24 cellular contexts compared by ENCODE assay signal in the genomic region with DNA sequence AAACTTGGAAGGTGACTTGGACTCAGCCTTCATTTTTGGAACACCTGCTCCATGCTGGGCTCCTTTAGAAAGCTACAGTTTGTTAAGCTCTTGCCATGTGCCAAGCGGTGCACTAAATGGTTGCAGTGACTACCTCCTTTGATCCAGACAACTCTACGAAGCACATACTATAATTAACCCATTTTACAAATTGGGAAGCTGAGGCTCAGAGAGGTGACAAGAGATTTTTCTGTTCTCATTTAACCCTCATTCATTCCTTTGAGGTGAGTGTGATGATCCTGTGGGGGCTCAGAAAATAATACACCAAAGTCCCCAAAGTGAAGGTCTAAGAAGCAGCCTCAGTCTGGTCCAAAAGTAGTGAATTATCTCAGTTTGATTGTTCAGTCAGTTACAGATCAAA. TPM values are rescaled to one million over a fixed set of nuclear protein-coding genes. Genes with fewer than 3 reads are reported as not detected.
DNase-seq lines count a peak whose midpoint lies in the region; ATAC-seq, FAIRE-seq and TF ChIP-seq lines count a peak whose summit lies in the region.
"Had no signal": no experiment of that assay in that cellular context is flagged by ENCODE, and none has a peak within 500 bp of the region (broad histone marks: within the 10 kb centered on the region; RNA-seq: fewer than 3 reads in every experiment).

No MANE protein-coding gene starts in this region.

- H3K4me1 Mint-ChIP-seq in mesothelial cell of epicardium = peaks cover 49% of the 10 kb centered on the region

- TF ChIP-seq CTCF in Panc1 (IDR thresholded peaks at IDR 0.05) (no peak), H1 (IDR thresholded peaks at IDR 0.05; ENCODE audit: control extremely low read depth in 1 of 3, insufficient read depth in 1 of 3, low read depth in 1 of 3, low read length in 3 of 3) (no peak), mesothelial cell of epicardium (IDR thresholded peaks at IDR 0.05; ENCODE audit: unreplicated experiment) (no peak)

- no peaks in the 10 kb centered on the region for H4K20me1 ChIP-seq in H1 (replicated peaks in 1 of 2; ENCODE audit: control insufficient read depth in 1 of 2, insufficient read depth in 2 of 2, low read length in 2 of 2)

- no peak overlapping the region for H3K56ac ChIP-seq in H1 (replicated peaks; ENCODE audit: insufficient read length, low read depth, low read length)

- no peak overlapping the region for H2BK12ac ChIP-seq in H1 (ENCODE audit: low read depth, low read length)

- no peak overlapping the region for H3K4me3 ChIP-seq in Panc1 (ENCODE audit: low read depth in 2 of 2, low read length in 2 of 2)
- H3K4me3 ChIP-seq in H1 (ENCODE audit: extremely low read depth in 1 of 4, insufficient read depth in 2 of 4, low read depth in 3 of 4, low read length in 4 of 4) = no peak overlapping the region
- H3K4me3 ChIP-seq: A549; BLaER1 treated with 17β-estradiol and CSF1 and Interleukin-3, amounts not matched to agents 10 nM and 100 nM; GM12878; GM23248 had no signal

- DNase-seq in Panc1 (ENCODE audit: low read depth, low spot score) (no peak), H1 (ENCODE audit: low read depth in 1 of 2, low spot score in 2 of 2) (no peak), mesothelial cell of epicardium (ENCODE audit: low spot score in 2 of 2, unreplicated experiment in 2 of 2) (no peak), SKM-1 treated with dmso at 0.1 percent for 144 hours (lab: John Stamatoyannopoulos, UW; ENCODE audit: unreplicated experiment) (no peak)
- DNase-seq: 8988T; ACHN; AML-193; BE2C; CD4-positive, alpha-beta T cell; CD8-positive, alpha-beta memory T cell; DMS 273 treated with DMSO at 0.1 percent for 48 hours; DMS79; EL; GDM1; GM23248; H9 had no signal

- in situ Hi-C loops in Panc1 (cut with HindIII; ENCODE audit: low pct_unique_long_range_greater_than_20kb, low sequenced_read_pairs) = no loop called here

- H2BK20ac ChIP-seq in H1 (ENCODE audit: low read length) = 0 out of 2 replicates have a peak overlapping the region, but pooled peaks have one; percentile 61

- ATAC-seq in Panc1 (no peak), HG03378 (IDR thresholded peaks at IDR 0.05; ENCODE audit: unreplicated experiment) (no peak)
- ATAC-seq: A549, GM12878, HCT116 had no signal

- H3K23me2 ChIP-seq in H1 (ENCODE audit: low read depth, low read length) = peaks cover 8% of the 10 kb centered on the region

- H3K79me2 ChIP-seq in H1 (ENCODE audit: control insufficient read depth in 1 of 2, insufficient read depth in 2 of 2, low read length in 2 of 2) = no peaks in the 10 kb centered on the region

- no peak for FAIRE-seq in H1 (lab: Jason Lieb, UNC)
- FAIRE-seq: A549, D721Med, GM12878, GM19239 had no signal

- no peaks in the 10 kb centered on the region for H3K36me3 Mint-ChIP-seq in mesothelial cell of epicardium
- H3K36me3 Mint-ChIP-seq: CD14-positive monocyte; CD8-positive, alpha-beta memory T cell had no signal

- H3K14ac ChIP-seq in H1 (ENCODE audit: insufficient read length) = no peak overlapping the region

- no peak for TF ChIP-seq EP300 in H1 (IDR thresholded peaks at IDR 0.05; ENCODE audit: borderline replicate concordance in 1 of 2, low read depth in 2 of 2, low read length in 2 of 2)

- H3K27me3 ChIP-seq in Panc1 (ENCODE audit: control insufficient read depth, insufficient read depth, low read length) (no peaks in the 10 kb centered on the region), H1 (replicated peaks in 1 of 4; ENCODE audit: control insufficient read depth in 3 of 4, extremely low read depth in 1 of 4, insufficient read depth in 3 of 4, low read length in 3 of 4) (peaks cover 0 to 3% (median 1%) of the 10 kb centered on the region in 4 experiments; a peak in 4 of 7 replicates)
- H3K27me3 ChIP-seq: BE2C had no signal

- 89% methylated on average over 2 of the region's 2 CpGs; no CpG with 5 or more reads in 1 of the 2 experiments for WGBS in H1 (ENCODE audit: extremely low coverage in 1 of 2, insufficient coverage in 1 of 2, insufficient read length in 1 of 2, insufficient replicate concordance in 2 of 2, low coverage in 1 of 2, low lambda C conversion rate in 2 of 2, missing lambda C conversion rate in 1 of 2), 2 experiments

- H4K8ac ChIP-seq in H1 (ENCODE audit: extremely low read depth, insufficient read depth, low read length) = no peak overlapping the region

- H4K5ac ChIP-seq in H1 (ENCODE audit: insufficient read length, low read depth, low read length) = no peak overlapping the region

- no peaks in the 10 kb centered on the region; the same call in 1 of the 2 replicates for H3K36me3 ChIP-seq in Panc1 (ENCODE audit: control insufficient read depth, insufficient read depth, low read length)
- no peaks in the 10 kb centered on the region for H3K36me3 ChIP-seq in H1 (ENCODE audit: control insufficient read depth in 2 of 4, insufficient read depth in 4 of 4, low read length in 3 of 4)
- H3K36me3 ChIP-seq: BE2C; BLaER1 treated with 17β-estradiol and CSF1 and Interleukin-3, amounts not matched to agents 10 nM and 100 nM had no signal

- BruUV-seq in Panc1 (replicated peaks; lab: Mats Ljungman, UMichigan) = no TSS peak

- no peak overlapping the region for H2BK15ac ChIP-seq in H1 (ENCODE audit: low read length)

- H3K4me2 ChIP-seq in H1 (ENCODE audit: insufficient read depth in 1 of 2, low read depth in 2 of 2, low read length in 2 of 2) = no peak overlapping the region; a peak in 1 of 4 replicates
- H3K4me2 ChIP-seq: A549 had no signal

- no peak for TF ChIP-seq POLR2A in H1 (IDR thresholded peaks at IDR 0.05; ENCODE audit: control extremely low read depth in 1 of 2, low read depth in 2 of 2, low read length in 2 of 2)

- TF ChIP-seq RAD21 in H1 (IDR thresholded peaks at IDR 0.05 in 1 of 2, conservative IDR thresholded peaks at IDR 0.05 in 1 of 2; ENCODE audit: low read depth in 2 of 2, low read length in 2 of 2) = no peak

- H3K4ac ChIP-seq in H1 (replicated peaks; ENCODE audit: insufficient read length, low read depth, low read length) = no peak overlapping the region

- H3K27ac Mint-ChIP-seq in mesothelial cell of epicardium = peak overlapping the region; percentile 76
- H3K27ac Mint-ChIP-seq: CD14-positive monocyte, H9 had no signal

- POLR2A ChIA-PET in Panc1 (lab: Charles Lee) (no interaction called here), H1 (lab: Charles Lee; ENCODE audit: partially characterized antibody) (interaction anchor here (0.6 to 4.1 kb wide), 5 partner anchors 10 to 446 kb away, joined by 3 to 29 read pairs (median 21); no protein-coding TSS in a partner anchor)

- no peak overlapping the region for H3K18ac ChIP-seq in H1 (ENCODE audit: extremely low read depth, low read length)

- H3K9me3 Mint-ChIP-seq in mesothelial cell of epicardium = no peaks in the 10 kb centered on the region
- H3K9me3 Mint-ChIP-seq: CD4-positive, alpha-beta T cell; CD8-positive, alpha-beta memory T cell; H9 had no signal

- H2AK5ac ChIP-seq in H1 (ENCODE audit: low read depth, low read length) = no peak overlapping the region

- no peak overlapping the region for H3K9ac ChIP-seq in H1 (replicated peaks in 1 of 4; ENCODE audit: extremely low read depth in 1 of 4, low read depth in 3 of 4, low read length in 3 of 4)
- H3K9ac ChIP-seq: BLaER1 treated with 17β-estradiol and CSF1 and Interleukin-3, amounts not matched to agents 10 nM and 100 nM; GM23248 had no signal

- H3K27ac ChIP-seq in Panc1 (ENCODE audit: low read length) (0 out of 2 replicates have a peak overlapping the region, but pooled peaks have one; percentile 34), H1 (ENCODE audit: low read depth, low read length) (no peak overlapping the region)
- H3K27ac ChIP-seq: A549; BLaER1 treated with 17β-estradiol and CSF1 and Interleukin-3, amounts not matched to agents 10 nM and 100 nM; GM23248 had no signal

- no peak overlapping the region for H2AFZ ChIP-seq in H1 (ENCODE audit: low read length)
- H2AFZ ChIP-seq: GM23248 had no signal

- CTCF ChIA-PET in Panc1 (lab: Charles Lee) (no interaction called here), H1 (lab: Charles Lee; ENCODE audit: partially characterized antibody) (interaction anchor here (0.8 to 4.0 kb wide), 4 partner anchors 11 to 26 kb away, joined by 3 to 25 read pairs (median 8); no protein-coding TSS in a partner anchor)

- H3K23ac ChIP-seq in H1 (ENCODE audit: insufficient read length) = no peak overlapping the region

- H3K9me3 ChIP-seq in Panc1 (ENCODE audit: control insufficient read depth, insufficient read depth, low read depth, low read length) (no peaks in the 10 kb centered on the region), H1 (ENCODE audit: insufficient read depth in 2 of 2, low read depth in 1 of 2, low read length in 1 of 2) (no peaks in the 10 kb centered on the region)
- H3K9me3 ChIP-seq: A549; BE2C; BLaER1 treated with 17β-estradiol and CSF1 and Interleukin-3, amounts not matched to agents 10 nM and 100 nM had no signal

- H2BK5ac ChIP-seq in H1 (ENCODE audit: low read depth, low read length) = no peak overlapping the region

- no peaks in the 10 kb centered on the region for H3K27me3 Mint-ChIP-seq in mesothelial cell of epicardium (ENCODE audit: low read depth)
- H3K27me3 Mint-ChIP-seq: CD4-positive, alpha-beta T cell had no signal

- H2BK120ac ChIP-seq in H1 (replicated peaks; ENCODE audit: low read depth, low read length) = no peak overlapping the region

- intact Hi-C loops in Panc1 (cut with micrococcal nuclease; ENCODE audit: unreplicated experiment) = no loop called here

- H3K4me3 Mint-ChIP-seq in mesothelial cell of epicardium = no peak overlapping the region

- H3K4me1 ChIP-seq in Panc1 (ENCODE audit: control insufficient read depth, insufficient read depth, low read length) (peaks cover 36% of the 10 kb centered on the region), H1 (replicated peaks in 1 of 4; ENCODE audit: control insufficient read depth in 3 of 4, insufficient read depth in 4 of 4, low read length in 3 of 4) (peaks cover 0 to 10% (median 8%) of the 10 kb centered on the region in 4 experiments; a peak in 5 of 7 replicates)
- H3K4me1 ChIP-seq: BE2C had no signal

- H3K79me1 ChIP-seq in H1 (ENCODE audit: low read depth, low read length) = 0 out of 2 replicates have a peak, but pooled peaks cover 2% of the 10 kb centered on the region

- H4K91ac ChIP-seq in H1 (replicated peaks; ENCODE audit: insufficient read length, low read length) = no peak overlapping the region

RNA-seq across cellular contexts. Expression of a gene that starts 1.6 kb away (rescaled TPM):
- 30.9 TPM for total RNA-seq in Panc1 (2021; ENCODE audit: unreplicated experiment)
- polyA plus RNA-seq in Panc1 (2012; ENCODE audit: insufficient read length) = 28.7 TPM
- total RNA-seq in H1 (2021; fragmentation: NEBNext Ultra II Directional; extraction: Animal tissue kit (Norgen Biotek cat#: 25700)) = 7.3 and 7.7 TPM in 2 replicates
- polyA plus RNA-seq in H1 (2011; rRNA removed) = 7.4 and 9.0 TPM in 2 replicates
- polyA plus RNA-seq in H1 (2011; cell fraction: cytosol; rRNA removed) = 6.5 TPM
- 6.1 TPM for polyA plus RNA-seq in H1 (2011; cell fraction: nucleus; rRNA removed)
- polyA plus RNA-seq in H1 (2012, experiment 1 of 2) = 6.2 to 8.2 TPM (median 7.5 TPM) in 4 replicates
- 6.0 TPM for polyA plus RNA-seq in H1 (2012, experiment 2 of 2)
- 7.1 TPM for polyA plus RNA-seq in H1 (2013, experiment 1 of 2)
- polyA plus RNA-seq in H1 (2013, experiment 2 of 2) = 8.3 TPM
- polyA minus RNA-seq in H1 (2011; rRNA and poly(A)+ RNA removed) = 10.1 and 10.5 TPM in 2 replicates
- 7.6 TPM for polyA minus RNA-seq in H1 (2011; cell fraction: cytosol; rRNA and poly(A)+ RNA removed)
- 4.5 TPM for polyA minus RNA-seq in H1 (2011; cell fraction: nucleus; rRNA and poly(A)+ RNA removed)
- 24.0 to 26.8 TPM (median 24.0 TPM) in 3 replicates for total RNA-seq in mesothelial cell of epicardium

RNA-seq across cellular contexts. Expression of a gene that starts 17.9 kb away (rescaled TPM):
- 12.2 TPM for total RNA-seq in Panc1 (2021; ENCODE audit: unreplicated experiment)
- polyA plus RNA-seq in Panc1 (2012; ENCODE audit: insufficient read length) = 3.1 TPM
- total RNA-seq in H1 (2021; fragmentation: NEBNext Ultra II Directional; extraction: Animal tissue kit (Norgen Biotek cat#: 25700)) = 22.9 and 23.2 TPM in 2 replicates
- 15.4 and 18.6 TPM in 2 replicates for polyA plus RNA-seq in H1 (2011; rRNA removed)
- 16.5 TPM for polyA plus RNA-seq in H1 (2011; cell fraction: cytosol; rRNA removed)
- 13.9 TPM for polyA plus RNA-seq in H1 (2011; cell fraction: nucleus; rRNA removed)
- 14.8 to 20.4 TPM (median 15.7 TPM) in 4 replicates for polyA plus RNA-seq in H1 (2012, experiment 1 of 2)
- polyA plus RNA-seq in H1 (2012, experiment 2 of 2) = 12.1 TPM
- 14.6 TPM for polyA plus RNA-seq in H1 (2013, experiment 1 of 2)
- polyA plus RNA-seq in H1 (2013, experiment 2 of 2) = 15.5 TPM
- 19.1 and 23.3 TPM in 2 replicates for polyA minus RNA-seq in H1 (2011; rRNA and poly(A)+ RNA removed)
- polyA minus RNA-seq in H1 (2011; cell fraction: cytosol; rRNA and poly(A)+ RNA removed) = 12.3 TPM
- 29.0 TPM for polyA minus RNA-seq in H1 (2011; cell fraction: nucleus; rRNA and poly(A)+ RNA removed)
- 2.4 to 2.8 TPM (median 2.7 TPM) in 3 replicates for total RNA-seq in mesothelial cell of epicardium
- total RNA-seq: CD4-positive, alpha-beta T cell had no signal
- polyA plus RNA-seq: CD8-positive, alpha-beta memory T cell had no signal

RNA-seq across cellular contexts. Expression of a gene that starts 29.1 kb away (rescaled TPM):
- 316 TPM for total RNA-seq in Panc1 (2021; ENCODE audit: unreplicated experiment)
- polyA plus RNA-seq in Panc1 (2012; ENCODE audit: insufficient read length) = 199 TPM
- 561 and 564 TPM in 2 replicates for total RNA-seq in H1 (2021; fragmentation: NEBNext Ultra II Directional; extraction: Animal tissue kit (Norgen Biotek cat#: 25700))
- polyA plus RNA-seq in H1 (2011; rRNA removed) = 78.4 and 116 TPM in 2 replicates
- 189 TPM for polyA plus RNA-seq in H1 (2011; cell fraction: cytosol; rRNA removed)
- polyA plus RNA-seq in H1 (2011; cell fraction: nucleus; rRNA removed) = 60.2 TPM
- 352 to 483 TPM (median 373 TPM) in 4 replicates for polyA plus RNA-seq in H1 (2012, experiment 1 of 2)
- 113 TPM for polyA plus RNA-seq in H1 (2012, experiment 2 of 2)
- polyA plus RNA-seq in H1 (2013, experiment 1 of 2) = 403 TPM
- polyA plus RNA-seq in H1 (2013, experiment 2 of 2) = 416 TPM
- 28.0 and 32.8 TPM in 2 replicates for polyA minus RNA-seq in H1 (2011; rRNA and poly(A)+ RNA removed)
- polyA minus RNA-seq in H1 (2011; cell fraction: cytosol; rRNA and poly(A)+ RNA removed) = 51.4 TPM
- polyA minus RNA-seq in H1 (2011; cell fraction: nucleus; rRNA and poly(A)+ RNA removed) = 64.6 TPM
- 464 to 480 TPM (median 472 TPM) in 3 replicates for total RNA-seq in mesothelial cell of epicardium

RNA-seq across cellular contexts. Expression of a gene that starts 57.4 kb away (rescaled TPM):
- 68.5 TPM for total RNA-seq in Panc1 (2021; ENCODE audit: unreplicated experiment)
- 70.2 TPM for polyA plus RNA-seq in Panc1 (2012; ENCODE audit: insufficient read length)
- total RNA-seq in H1 (2021; fragmentation: NEBNext Ultra II Directional; extraction: Animal tissue kit (Norgen Biotek cat#: 25700)) = 20.8 and 23.1 TPM in 2 replicates
- polyA plus RNA-seq in H1 (2011; rRNA removed) = 23.1 and 39.9 TPM in 2 replicates
- 25.9 TPM for polyA plus RNA-seq in H1 (2011; cell fraction: cytosol; rRNA removed)
- 27.3 TPM for polyA plus RNA-seq in H1 (2011; cell fraction: nucleus; rRNA removed)
- polyA plus RNA-seq in H1 (2012, experiment 1 of 2) = 20.5 to 26.2 TPM (median 22.8 TPM) in 4 replicates
- polyA plus RNA-seq in H1 (2012, experiment 2 of 2) = 21.2 TPM
- polyA plus RNA-seq in H1 (2013, experiment 1 of 2) = 17.5 TPM
- 15.3 TPM for polyA plus RNA-seq in H1 (2013, experiment 2 of 2)
- 23.2 and 27.4 TPM in 2 replicates for polyA minus RNA-seq in H1 (2011; rRNA and poly(A)+ RNA removed)
- polyA minus RNA-seq in H1 (2011; cell fraction: cytosol; rRNA and poly(A)+ RNA removed) = 10.6 TPM
- 16.7 TPM for polyA minus RNA-seq in H1 (2011; cell fraction: nucleus; rRNA and poly(A)+ RNA removed)
- total RNA-seq in mesothelial cell of epicardium = 74.3 to 76.6 TPM (median 74.7 TPM) in 3 replicates
